ENCODE assay signal across 8 cellular contexts in the genomic region with DNA sequence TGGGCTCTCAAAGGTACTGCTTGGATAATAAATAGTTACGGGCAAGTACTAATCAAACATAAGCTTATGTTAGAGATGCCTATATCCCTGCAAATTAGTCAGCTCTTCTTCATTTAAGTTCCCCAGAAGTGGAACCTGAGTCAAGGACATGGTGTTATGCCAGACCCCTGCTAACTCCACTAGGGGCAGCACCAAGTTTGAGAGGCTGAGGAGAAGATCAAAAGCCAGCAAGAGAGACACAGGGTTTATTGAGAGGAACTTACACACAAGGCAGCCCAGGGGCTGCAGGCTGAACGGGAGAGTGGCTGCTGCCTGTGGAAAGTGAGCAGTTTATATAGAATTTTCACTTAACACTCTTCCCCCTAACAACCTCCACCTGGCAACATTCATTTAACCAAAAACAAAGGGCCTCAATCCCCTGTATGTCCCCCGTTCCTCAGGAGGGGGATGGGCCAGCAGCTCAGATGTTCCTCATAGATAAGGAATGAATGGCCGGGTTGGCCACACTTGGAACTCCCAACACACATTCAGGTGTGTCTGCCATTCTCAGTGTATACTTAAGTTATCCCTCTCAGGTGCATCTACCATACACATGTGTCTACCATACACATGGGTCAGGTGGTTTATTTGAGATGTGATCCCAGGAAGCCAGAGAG.
DNase-seq lines count a peak whose midpoint lies in the region; ATAC-seq, FAIRE-seq and TF ChIP-seq lines count a peak whose summit lies in the region.

No MANE protein-coding gene starts in this region.

- no peak overlapping the region for H3K27ac ChIP-seq in C4-2B

- no peak for TF ChIP-seq POLR2A in H54 (IDR thresholded peaks at IDR 0.05; ENCODE audit: low read depth, low read length)

- no peak for FAIRE-seq in H54 (lab: Jason Lieb, UNC)

- DNase-seq in H54 (ENCODE audit: insufficient read length, low spot score) (peak; percentile 22), SKM-1 (lab: John Stamatoyannopoulos, UW; ENCODE audit: unreplicated experiment) (peak; percentile 30), iPS-NIHi11 (ENCODE audit: low spot score) (peak; percentile 54), G401 (ENCODE audit: low spot score) (no peak)

- ATAC-seq in GM19467 (IDR thresholded peaks at IDR 0.05; ENCODE audit: unreplicated experiment): no peak
- no peak for ATAC-seq in HG03521 (IDR thresholded peaks at IDR 0.05; ENCODE audit: unreplicated experiment)
- ATAC-seq in HG03108 (IDR thresholded peaks at IDR 0.05; ENCODE audit: unreplicated experiment): no peak

- in situ Hi-C loops in G401 (cut with HindIII; ENCODE audit: low sequenced_read_pairs): no loop called here

- TF ChIP-seq CTCF in C4-2B (conservative IDR thresholded peaks at IDR 0.05): peak; percentile 24; the same call in 1 of the 2 replicates
